1 cellular context compared by ENCODE assay signal in the genomic region with DNA sequence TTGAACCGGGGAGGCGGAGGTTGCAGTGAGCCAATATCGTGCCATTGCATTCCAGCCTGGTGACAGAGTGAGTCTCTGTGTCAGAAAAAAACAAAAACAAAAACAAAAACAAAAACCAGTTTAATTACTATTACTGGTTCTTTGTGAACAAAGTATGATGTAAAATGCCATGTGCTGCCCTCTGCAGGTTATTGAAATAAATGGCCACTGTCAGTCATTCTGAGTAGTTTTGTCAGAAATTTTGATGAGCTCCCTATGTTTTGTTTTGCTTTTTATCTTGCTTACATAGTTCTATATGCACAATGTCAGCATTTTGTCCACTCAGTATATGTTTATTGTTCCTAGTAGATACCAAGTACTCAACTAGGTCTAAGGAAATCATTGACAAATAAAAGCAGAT.
TF ChIP-seq lines count a peak whose summit lies in the region.

No MANE protein-coding gene starts in this region.

TF ChIP-seq in GM23338, 12 proteins besides CTCF, POLR2A, EP300 and RAD21 (continued from another document):
- TF ChIP-seq ZNF462 (CRISPR knock-in tag; IDR thresholded peaks at IDR 0.05) (no peak), JUNB (IDR thresholded peaks at IDR 0.05; ENCODE audit: unreplicated experiment) (no peak), NANOG (IDR thresholded peaks at IDR 0.05; ENCODE audit: borderline replicate concordance) (no peak), ZNF331 (CRISPR knock-in tag; IDR thresholded peaks at IDR 0.05; ENCODE audit: low read depth) (no peak), EZH2 (IDR thresholded peaks at IDR 0.05; ENCODE audit: low read depth, unreplicated experiment) (no peak), CREB1 (CRISPR knock-in tag; IDR thresholded peaks at IDR 0.05; ENCODE audit: low read depth) (no peak), ETS1 (IDR thresholded peaks at IDR 0.05) (no peak), STAT1 (IDR thresholded peaks at IDR 0.05; ENCODE audit: unreplicated experiment) (no peak)
TF ChIP-seq in GM23338: peak in this region for 0.
